In the genomic region with DNA sequence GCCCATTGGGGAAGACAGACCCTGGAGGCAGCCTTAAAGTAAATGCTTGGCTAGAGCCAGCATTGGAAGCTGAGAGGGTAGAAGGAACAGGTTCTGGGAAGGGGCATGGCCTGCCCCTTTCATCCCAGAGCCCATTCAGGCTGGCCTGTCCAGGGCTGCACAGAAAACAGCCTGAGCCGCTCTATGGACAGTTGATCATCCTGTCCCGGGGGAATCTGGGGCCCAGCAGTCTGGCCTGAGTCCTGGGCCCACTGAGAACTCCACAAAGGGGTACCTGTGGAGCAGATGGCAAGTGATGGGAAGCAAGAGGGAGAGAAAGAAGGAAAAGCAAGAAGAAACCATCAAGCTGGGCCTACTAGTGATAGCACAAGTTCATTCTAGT, we compare ENCODE assay signal across 27 cellular contexts. TPM values are rescaled to one million over a fixed set of nuclear protein-coding genes. Genes with fewer than 3 reads are reported as not detected.
"Had no signal": no experiment of that assay in that cellular context is flagged by ENCODE, and none has a peak within 500 bp of the region (broad histone marks: within the 10 kb centered on the region; RNA-seq: fewer than 3 reads in every experiment).

No MANE protein-coding gene starts in this region.

- H3K4me2 ChIP-seq: SK-N-SH had no signal

- H3K36me3 ChIP-seq: MG63, Peyer's patch, SJCRH30 had no signal

- H3K4me3 ChIP-seq: MG63, Peyer's patch, SJCRH30 had no signal

- DNase-seq: activated CD4-positive, alpha-beta T cell treated with anti-CD3 and anti-CD28 coated beads for 48 hours; activated CD4-positive, alpha-beta T cell treated with anti-CD3 and anti-CD28 coated beads, Interleukin-2, amount 50 U/mL, for 4 hours; activated CD4-positive, CD25-positive, alpha-beta regulatory T cell treated with anti-CD3 and anti-CD28 coated beads, Interleukin-2, amount 50 U/mL, for 72 hours; activated gamma-delta T cell; activated naive CD4-positive, alpha-beta T cell treated with anti-CD3 and anti-CD28 coated beads for 36 hours; activated T-cell treated with anti-CD3 and anti-CD28 coated beads for 4 hours; activated T-cell treated with anti-CD3 and anti-CD28 coated beads, Interleukin-2, amount 50 U/mL, for 48 hours; MG63; MV-4-11; NCI-H1092 treated with DMSO at 0.1 percent for 48 hours; NCI-H1417 treated with DMSO at 0.1 percent for 48 hours; NCI-H1694; NCI-H2029; NCI-H2107; NCI-H345; NCI-H510A; NCI-H526 treated with DMSO at 0.1 percent for 48 hours; Right ventricle myocardium superior; SJCRH30; SK-N-SH; T-helper 1 cell had no signal

- H3K36me3 Mint-ChIP-seq: activated naive CD8-positive, alpha-beta T cell; brain; WTC11 had no signal

- H3K27ac Mint-ChIP-seq: activated naive CD4-positive, alpha-beta T cell treated with anti-CD3 and anti-CD28 coated beads for 36 hours; activated naive CD8-positive, alpha-beta T cell; activated T-helper 17 cell treated with anti-CD3 and anti-CD28 coated beads, Interleukin-2, amount 50 U/mL, for 72 hours; WTC11 had no signal

- H3K4me1 ChIP-seq: Peyer's patch had no signal

- H3K27me3 ChIP-seq: MG63, Peyer's patch, SJCRH30 had no signal

- H3K9me3 ChIP-seq: MG63, Peyer's patch, SJCRH30, SK-N-SH had no signal

- H3K27ac ChIP-seq: Peyer's patch, RWPE1, SJCRH30 had no signal

- H3K4me3 Mint-ChIP-seq: activated naive CD4-positive, alpha-beta T cell treated with anti-CD3 and anti-CD28 coated beads for 36 hours; activated naive CD8-positive, alpha-beta T cell; activated T-helper 17 cell treated with anti-CD3 and anti-CD28 coated beads, Interleukin-2, amount 50 U/mL, for 72 hours; brain; WTC11 had no signal

- H3K9ac ChIP-seq: SK-N-SH had no signal

- ATAC-seq: activated T-helper 17 cell treated with anti-CD3 and anti-CD28 coated beads, Interleukin-2, amount 50 U/mL, for 72 hours; WTC11 had no signal

- H3K27me3 Mint-ChIP-seq: activated naive CD8-positive, alpha-beta T cell; activated T-helper 17 cell treated with anti-CD3 and anti-CD28 coated beads, Interleukin-2, amount 50 U/mL, for 72 hours; brain had no signal

- H3K4me1 Mint-ChIP-seq: activated T-helper 17 cell treated with anti-CD3 and anti-CD28 coated beads, Interleukin-2, amount 50 U/mL, for 72 hours had no signal

- H3K9me3 Mint-ChIP-seq: activated naive CD4-positive, alpha-beta T cell treated with anti-CD3 and anti-CD28 coated beads for 36 hours; activated T-helper 17 cell treated with anti-CD3 and anti-CD28 coated beads, Interleukin-2, amount 50 U/mL, for 72 hours; brain; WTC11 had no signal

RNA-seq across cellular contexts. Expression of a gene that starts 28.0 kb away (rescaled TPM):
- total RNA-seq: activated naive CD4-positive, alpha-beta T cell treated with anti-CD3 and anti-CD28 coated beads for 36 hours; activated T-helper 17 cell treated with anti-CD3 and anti-CD28 coated beads, Interleukin-2, amount 50 U/mL, for 72 hours had no signal
